Comparison of ENCODE assay signal across 20 cellular contexts in genomic region chr10:48983648-48984359, GRCh38. TPM values are rescaled to one million over a fixed set of nuclear protein-coding genes. Genes with fewer than 3 reads are reported as not detected.
A peak's percentile ranks its signal among the peaks of the same experiment; 100 is the strongest.
DNase-seq lines count a peak whose midpoint lies in the region; ATAC-seq, FAIRE-seq and TF ChIP-seq lines count a peak whose summit lies in the region.
"Had no signal": no experiment of that assay in that cellular context is flagged by ENCODE, and none has a peak within 500 bp of the region (broad histone marks: within the 10 kb centered on the region; RNA-seq: fewer than 3 reads in every experiment).

No MANE protein-coding gene starts in this region.

- no peaks in the 10 kb centered on the region for H3K79me2 ChIP-seq in DND-41 (ENCODE audit: insufficient read depth, low read length)

- DNase-seq in DND-41: no peak
- DNase-seq in NAMALWA (ENCODE audit: low spot score): peak; percentile 26
- no peak for DNase-seq in bronchial epithelial cell (ENCODE audit: low read depth)
- DNase-seq in naive B cell: no peak
- DNase-seq in mesothelial cell of epicardium (ENCODE audit: low spot score in 2 of 2, unreplicated experiment in 2 of 2): no peak
- DNase-seq in sigmoid colon: no peak
- no peak for DNase-seq in DMS79 treated with DMSO at 0.1 percent for 48 hours (lab: John Stamatoyannopoulos, UW)
- DNase-seq: DMS79, GF-D8, H9, NCI-H1092 treated with DMSO at 0.1 percent for 48 hours, NCI-H1694, NCI-H345, NCI-H526 treated with DMSO at 0.1 percent for 48 hours, Peyer's patch, SHP77 had no signal

- TF ChIP-seq CTCF in DND-41 (IDR thresholded peaks at IDR 0.05; ENCODE audit: borderline replicate concordance, extremely low read depth, low read length, poor library complexity, severe bottlenecking): peak; percentile 18
- no peak for TF ChIP-seq CTCF in bronchial epithelial cell (IDR thresholded peaks at IDR 0.05; ENCODE audit: insufficient read depth, low read length, severe bottlenecking)
- no peak for TF ChIP-seq CTCF in mesothelial cell of epicardium (IDR thresholded peaks at IDR 0.05; ENCODE audit: unreplicated experiment)
- no peak for TF ChIP-seq CTCF in sigmoid colon (IDR thresholded peaks at IDR 0.05)

- no peak overlapping the region for H3K4me2 ChIP-seq in DND-41 (ENCODE audit: insufficient read depth, low read length)

- no peaks in the 10 kb centered on the region; the same call in 1 of the 2 replicates for H4K20me1 ChIP-seq in DND-41 (ENCODE audit: insufficient read depth, low read length)

- H3K9ac ChIP-seq in DND-41 (ENCODE audit: low read depth, low read length): no peak overlapping the region

- H3K36me3 Mint-ChIP-seq in naive B cell: peaks cover 15 to 36% of the 10 kb centered on the region in 2 donors
- no peaks in the 10 kb centered on the region for H3K36me3 Mint-ChIP-seq in mesothelial cell of epicardium

- H3K9me3 ChIP-seq in DND-41 (ENCODE audit: insufficient read depth, low read length, severe bottlenecking) (no peaks in the 10 kb centered on the region), sigmoid colon (no peaks in the 10 kb centered on the region)
- H3K9me3 ChIP-seq: Peyer's patch had no signal

- no peak for TF ChIP-seq EP300 in sigmoid colon (IDR thresholded peaks at IDR 0.05)

- no peak for TF ChIP-seq POLR2A in sigmoid colon (IDR thresholded peaks at IDR 0.05)

- H2AFZ ChIP-seq in DND-41 (ENCODE audit: low read depth, low read length): no peak overlapping the region

- H3K4me3 Mint-ChIP-seq in naive B cell (no peak overlapping the region), mesothelial cell of epicardium (no peak overlapping the region)
- H3K4me3 Mint-ChIP-seq: H9 had no signal

- no peaks in the 10 kb centered on the region for H3K36me3 ChIP-seq in DND-41 (ENCODE audit: insufficient read depth, low read length)
- no peaks in the 10 kb centered on the region for H3K36me3 ChIP-seq in bronchial epithelial cell (ENCODE audit: control insufficient read depth, insufficient read depth, low read length)
- H3K36me3 ChIP-seq in sigmoid colon: no peaks in the 10 kb centered on the region
- H3K36me3 ChIP-seq: Peyer's patch had no signal

- H3K27ac ChIP-seq in DND-41 (ENCODE audit: low read length) (no peak overlapping the region), sigmoid colon (no peak overlapping the region)
- H3K27ac ChIP-seq: Peyer's patch had no signal

- H3K27me3 Mint-ChIP-seq in naive B cell: no peaks in the 10 kb centered on the region
- peaks cover 14% of the 10 kb centered on the region for H3K27me3 Mint-ChIP-seq in mesothelial cell of epicardium (ENCODE audit: low read depth)

- ATAC-seq in DND-41 (ENCODE audit: insufficient read depth, low read depth) (no peak), naive B cell (ENCODE audit: low read depth in 2 of 2) (no peak), SK-N-SH treated with all-trans-retinoic acid at 6 μM for 48 hours (no peak)

- no peaks in the 10 kb centered on the region for H3K4me1 ChIP-seq in DND-41 (ENCODE audit: insufficient read depth, low read length)
- peaks cover 0 to 5% (median 2%) of the 10 kb centered on the region in 4 donors for H3K4me1 ChIP-seq in sigmoid colon
- H3K4me1 ChIP-seq: Peyer's patch had no signal

- H3K27ac Mint-ChIP-seq in naive B cell (peak overlapping the region in 4 of 6 donors; percentile 42 to 91 (median 86)), mesothelial cell of epicardium (no peak overlapping the region)

- H3K27me3 ChIP-seq in DND-41 (ENCODE audit: insufficient read depth, low read length, poor library complexity): no peaks in the 10 kb centered on the region
- H3K27me3 ChIP-seq in bronchial epithelial cell (ENCODE audit: control insufficient read depth, insufficient read depth, low read length): no peaks in the 10 kb centered on the region
- H3K27me3 ChIP-seq in sigmoid colon: no peaks in the 10 kb centered on the region
- H3K27me3 ChIP-seq: Peyer's patch had no signal

- H3K9me3 Mint-ChIP-seq in naive B cell: no peaks in the 10 kb centered on the region
- H3K9me3 Mint-ChIP-seq in mesothelial cell of epicardium: no peaks in the 10 kb centered on the region
- H3K9me3 Mint-ChIP-seq: H9 had no signal

- intact Hi-C loops in sigmoid colon (cut with DNase I): loop anchor here (5.0 to 10.0 kb wide), 2 partner anchors 178 to 531 kb away; no protein-coding TSS in a partner anchor

- no peak overlapping the region for H3K4me3 ChIP-seq in DND-41 (ENCODE audit: low read depth in 1 of 2, low read length in 2 of 2)
- H3K4me3 ChIP-seq in bronchial epithelial cell (ENCODE audit: low read depth, low read length): no peak overlapping the region
- no peak overlapping the region for H3K4me3 ChIP-seq in sigmoid colon
- H3K4me3 ChIP-seq: Peyer's patch had no signal

- peaks cover 0 to 7% (median 0%) of the 10 kb centered on the region in 3 donors for H3K4me1 Mint-ChIP-seq in naive B cell
- H3K4me1 Mint-ChIP-seq in mesothelial cell of epicardium: no peaks in the 10 kb centered on the region
- H3K4me1 Mint-ChIP-seq: H9 had no signal

- FAIRE-seq in bronchial epithelial cell (lab: Jason Lieb, UNC): peak; percentile 70
- FAIRE-seq: A204.1, HTR-8/SVneo had no signal

- 69 to 73% methylated on average over 5 of the region's 5 CpGs for WGBS in sigmoid colon, 2 donors

TF ChIP-seq in SK-N-SH treated with all-trans-retinoic acid at 6 μM for 48 hours, 23 proteins besides CTCF, POLR2A, EP300 and RAD21:
- TF ChIP-seq ZFP3 (CRISPR knock-in tag; IDR thresholded peaks at IDR 0.05) (no peak), CSRNP3 (CRISPR knock-in tag; IDR thresholded peaks at IDR 0.05) (no peak)

RNA-seq across cellular contexts. Expression of gene LRRC18, which starts 44.2 kb away (rescaled TPM):
- total RNA-seq in bronchial epithelial cell (not detected in 2 replicates), mesothelial cell of epicardium (not detected in 3 replicates), sigmoid colon (not detected)
- polyA plus RNA-seq in naive B cell (ENCODE audit: low read depth in 6 of 6) (1 to 10 TPM in 3 of 6 donors, under 1 TPM in 2, not detected in 1; 0.35 to 2.0 (median 1.1) TPM), sigmoid colon (under 1 TPM in 1 of 3 donors, not detected in 2; 0.15 TPM)
- total RNA-seq: H9, M059J had no signal
